24 cellular contexts compared by ENCODE assay signal in the genomic region with DNA sequence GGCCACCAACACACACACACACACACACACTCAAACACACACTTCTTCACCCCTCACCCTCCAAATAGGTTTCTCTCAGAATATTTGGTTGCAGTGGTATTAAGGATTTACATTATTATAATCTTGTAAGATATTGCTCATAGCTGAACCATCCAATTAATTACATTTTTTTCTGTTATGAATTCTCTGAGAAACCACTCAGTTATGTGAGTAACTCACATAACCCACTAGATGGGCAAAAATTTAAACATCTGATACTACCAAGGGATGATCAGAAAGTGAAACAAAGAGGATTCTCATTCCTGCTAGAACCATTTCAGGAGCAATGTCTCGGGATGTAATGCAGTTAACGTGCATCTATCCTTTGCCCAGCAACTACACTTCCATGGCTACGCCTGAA.
"Had no signal": no experiment of that assay in that cellular context is flagged by ENCODE, and none has a peak within 500 bp of the region (broad histone marks: within the 10 kb centered on the region; RNA-seq: fewer than 3 reads in every experiment).

No MANE protein-coding gene starts in this region.

- H3K9me3 ChIP-seq: gastrocnemius medialis, thoracic aorta, uterus had no signal

- H2AFZ ChIP-seq: neural progenitor cell had no signal

- H3K27ac ChIP-seq: gastrocnemius medialis, neural progenitor cell, thoracic aorta, uterus, VCaP had no signal

- DNase-seq: activated CD4-positive, alpha-beta T cell treated with anti-CD3 and anti-CD28 coated beads for 48 hours; activated CD4-positive, alpha-beta T cell treated with anti-CD3 and anti-CD28 coated beads, Interleukin-2, amount 50 U/mL, for 48 hours; activated CD8-positive, alpha-beta memory T cell treated with anti-CD3 and anti-CD28 coated beads, Interleukin-2, amount 50 U/mL, for 48 hours; activated gamma-delta T cell; activated naive CD4-positive, alpha-beta T cell treated with anti-CD3 and anti-CD28 coated beads, Interleukin-2, amount 10 ng/mL, durations not matched to agents 7 days and 5 days; activated T-cell treated with anti-CD3 and anti-CD28 coated beads, Interleukin-2, amount 50 U/mL, for 24 hours; endodermal cell; gastrocnemius medialis; glutamatergic neuron; islet precursor cell; left colon; natural killer cell; occipital lobe; posterior cingulate gyrus; right cardiac atrium; stimulated activated CD4-positive, alpha-beta T cell treated with anti-CD3 and anti-CD28 coated beads, Interleukin-2, amount 100 ng/mL, for 48 hours; stimulated activated naive CD8-positive, alpha-beta T cell treated with anti-CD3 and anti-CD28 coated beads, Interleukin-15, Interleukin-2, amounts not matched to agents 100 U/mL and 50 U/mL, for 24 hours; T-helper 9 cell; trophoblast cell; uterus had no signal

- H3K36me3 ChIP-seq: neural progenitor cell, uterus had no signal

- H3K4me3 ChIP-seq: gastrocnemius medialis, neural progenitor cell, thoracic aorta, uterus had no signal

- H3K9ac ChIP-seq: neural progenitor cell had no signal

- H3K27me3 ChIP-seq: gastrocnemius medialis, neural progenitor cell, uterus had no signal

- H3K4me2 ChIP-seq: neural progenitor cell had no signal

- ATAC-seq: esophagus mucosa; gastrocnemius medialis; left colon; natural killer cell; right cardiac atrium; stimulated activated naive CD8-positive, alpha-beta T cell treated with anti-CD3 and anti-CD28 coated beads, Interleukin-15, Interleukin-2, amounts not matched to agents 100 U/mL and 50 U/mL, for 24 hours had no signal

- H3K4me1 ChIP-seq: uterus had no signal
